Comparison of ENCODE assay signal across 9 cellular contexts in genomic region chr1:37471345-37472231, GRCh38.
A peak's percentile ranks its signal among the peaks of the same experiment; 100 is the strongest.
DNase-seq lines count a peak whose midpoint lies in the region; ATAC-seq lines count a peak whose summit lies in the region.
"Had no signal": no experiment of that assay in that cellular context is flagged by ENCODE, and none has a peak within 500 bp of the region (broad histone marks: within the 10 kb centered on the region; RNA-seq: fewer than 3 reads in every experiment).

No MANE protein-coding gene starts in this region.

- peaks cover 16% of the 10 kb centered on the region for H3K36me3 Mint-ChIP-seq in stimulated activated memory B cell treated with anti-CD40 and anti-IgM and Interleukin-4, amounts not matched to agents 10 μg/mL and 1 μg/mL and 100 μg/mL, for 72 hours

- H3K27me3 ChIP-seq in layer of hippocampus (ENCODE audit: control insufficient read depth, insufficient read depth, low read length) = no peaks in the 10 kb centered on the region

- no peak overlapping the region for H3K4me3 Mint-ChIP-seq in stimulated activated memory B cell treated with anti-CD40 and anti-IgM and Interleukin-4, amounts not matched to agents 10 μg/mL and 1 μg/mL and 100 μg/mL, for 72 hours

- no peak for ATAC-seq in stimulated activated memory B cell treated with anti-CD40 and anti-IgM and Interleukin-4, amounts not matched to agents 10 μg/mL and 1 μg/mL and 100 μg/mL, for 72 hours
- ATAC-seq in HG03521 (IDR thresholded peaks at IDR 0.05; ENCODE audit: unreplicated experiment) = no peak

- no peaks in the 10 kb centered on the region for H3K9me3 Mint-ChIP-seq in stimulated activated memory B cell treated with anti-CD40 and anti-IgM and Interleukin-4, amounts not matched to agents 10 μg/mL and 1 μg/mL and 100 μg/mL, for 72 hours
- H3K9me3 Mint-ChIP-seq: T-helper 1 cell treated with Interleukin-12 subunit alpha and Interleukin-12 subunit beta and Interleukin-4 antibody, amounts not matched to agents 30 μg/mL and 1 μg/mL, for 36 hours had no signal

- H3K4me1 ChIP-seq in ES-I3 (ENCODE audit: insufficient read depth, low read length) = peaks cover 35% of the 10 kb centered on the region

- no peaks in the 10 kb centered on the region for H3K9me3 ChIP-seq in ES-I3 (ENCODE audit: control insufficient read depth, insufficient read depth, low read length)

- DNase-seq in NCI-H510A (lab: John Stamatoyannopoulos, UW) = peak; percentile 91
- DNase-seq in cerebellar cortex (ENCODE audit: low spot score) = peak; percentile 53
- DNase-seq in activated CD4-positive, CD25-positive, alpha-beta regulatory T cell (lab: John Stamatoyannopoulos, UW) = no peak
- DNase-seq in activated naive CD4-positive, alpha-beta T cell (lab: John Stamatoyannopoulos, UW) = no peak

- H3K36me3 ChIP-seq in ES-I3 (ENCODE audit: insufficient read depth, low read length) = no peaks in the 10 kb centered on the region

- peak overlapping the region; percentile 5 for H3K27ac Mint-ChIP-seq in stimulated activated memory B cell treated with anti-CD40 and anti-IgM and Interleukin-4, amounts not matched to agents 10 μg/mL and 1 μg/mL and 100 μg/mL, for 72 hours
- H3K27ac Mint-ChIP-seq: T-helper 1 cell treated with Interleukin-12 subunit alpha and Interleukin-12 subunit beta and Interleukin-4 antibody, amounts not matched to agents 30 μg/mL and 1 μg/mL, for 36 hours had no signal

- H3K27me3 Mint-ChIP-seq in stimulated activated memory B cell treated with anti-CD40 and anti-IgM and Interleukin-4, amounts not matched to agents 10 μg/mL and 1 μg/mL and 100 μg/mL, for 72 hours = no peaks in the 10 kb centered on the region

- peak overlapping the region; percentile 76 for H3K27ac ChIP-seq in layer of hippocampus (ENCODE audit: low read depth, low read length)

- peak overlapping the region; percentile 23; the same call in 1 of the 2 replicates for H3K9ac ChIP-seq in ES-I3 (ENCODE audit: low read depth, low read length)

- peaks cover 34% of the 10 kb centered on the region for H3K4me1 Mint-ChIP-seq in stimulated activated memory B cell treated with anti-CD40 and anti-IgM and Interleukin-4, amounts not matched to agents 10 μg/mL and 1 μg/mL and 100 μg/mL, for 72 hours

Comparison
In these comparisons a context has a peak if more than half of its experiments do, and no peak if none do; other contexts are left out.
1. DNase-seq: peak in NCI-H510A (single experiment) and cerebellar cortex (single experiment); none in activated CD4-positive, CD25-positive, alpha-beta regulatory T cell (0 of 4) and activated naive CD4-positive, alpha-beta T cell (0 of 4).